Comparison of ENCODE assay signal across 8 cellular contexts in the genomic region with DNA sequence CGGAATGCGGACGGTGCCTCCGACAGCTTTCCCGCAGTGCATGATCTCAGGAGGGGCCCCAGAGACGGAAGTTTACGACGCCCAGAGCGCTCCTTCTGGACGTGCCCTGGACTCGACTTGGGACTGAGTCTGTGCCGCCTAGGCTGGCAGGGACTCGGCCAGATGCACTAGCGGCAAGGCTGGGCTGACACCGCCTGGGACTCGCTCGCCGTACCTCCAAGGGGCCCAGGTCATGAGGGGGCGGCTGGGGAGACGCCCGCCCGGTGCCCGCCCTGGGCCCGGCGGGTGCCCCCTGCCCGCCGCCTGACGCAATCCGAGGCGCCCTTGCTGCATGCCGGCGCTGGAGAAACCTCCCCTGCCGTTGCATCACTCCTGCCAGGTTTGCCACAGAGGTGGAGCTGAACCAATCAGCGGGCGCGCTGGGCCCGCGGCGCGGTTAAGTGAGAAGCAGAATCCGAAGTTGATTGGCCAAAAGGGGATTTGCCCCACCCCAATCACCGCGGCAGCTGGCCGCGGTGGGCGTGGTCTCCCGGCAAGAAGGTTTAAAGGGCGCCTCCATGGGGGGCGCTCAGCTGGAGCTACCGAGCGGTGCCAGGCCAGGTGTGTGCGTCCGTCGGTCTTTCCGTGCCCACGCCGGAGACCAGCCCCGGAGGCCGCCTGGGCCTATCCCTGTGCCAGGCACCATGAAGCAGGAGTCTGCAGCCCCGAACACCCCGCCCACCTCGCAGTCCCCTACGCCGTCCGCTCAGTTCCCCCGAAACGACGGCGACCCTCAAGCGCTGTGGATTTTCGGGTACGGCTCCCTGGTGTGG. TPM values are rescaled to one million over a fixed set of nuclear protein-coding genes. Genes with fewer than 3 reads are reported as not detected.
DNase-seq lines count a peak whose midpoint lies in the region; ATAC-seq and TF ChIP-seq lines count a peak whose summit lies in the region.

A gene with protein sequence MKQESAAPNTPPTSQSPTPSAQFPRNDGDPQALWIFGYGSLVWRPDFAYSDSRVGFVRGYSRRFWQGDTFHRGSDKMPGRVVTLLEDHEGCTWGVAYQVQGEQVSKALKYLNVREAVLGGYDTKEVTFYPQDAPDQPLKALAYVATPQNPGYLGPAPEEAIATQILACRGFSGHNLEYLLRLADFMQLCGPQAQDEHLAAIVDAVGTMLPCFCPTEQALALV (plus strand): TSS at position 571 of the 812 bp plus-strand sequence. CDS start 113 bp downstream, at position 684.

- intact Hi-C loops in Caco-2 (cut with micrococcal nuclease; ENCODE audit: unreplicated experiment): loop anchor here (1.0 to 5.0 kb wide), 4 partner anchors 12 to 49 kb away; a partner anchor contains a TSS

- H3K4me3 ChIP-seq in Caco-2 (ENCODE audit: low read depth, low read length): peak within 1 kb of the TSS; percentile 94

- H3K4me3 Mint-ChIP-seq in Caco-2 (ENCODE audit: unreplicated experiment): peak within 1 kb of the TSS; percentile 89
- H3K4me3 Mint-ChIP-seq in activated CD8-positive, alpha-beta memory T cell treated with anti-CD3 and anti-CD28 coated beads, Interleukin-2, amount 10 ng/mL, durations not matched to agents 7 days and 5 days: peak within 1 kb of the TSS; percentile 83
- peak within 1 kb of the TSS; percentile 92 for H3K4me3 Mint-ChIP-seq in endothelial cell (ENCODE audit: unreplicated experiment)

- no peaks in the 10 kb centered on the region for H3K9me3 ChIP-seq in Caco-2

- H3K4me1 Mint-ChIP-seq in Caco-2 (ENCODE audit: low read depth, unreplicated experiment) (peaks cover 15% of the 10 kb centered on the region), endothelial cell (ENCODE audit: unreplicated experiment) (peaks cover 28% of the 10 kb centered on the region)
- peaks cover 29% of the 10 kb centered on the region for H3K4me1 Mint-ChIP-seq in activated CD8-positive, alpha-beta memory T cell treated with anti-CD3 and anti-CD28 coated beads, Interleukin-2, amount 10 ng/mL, durations not matched to agents 7 days and 5 days

- DNase-seq in Caco-2 (peak; percentile 97 to 98), HT-29 (ENCODE audit: low spot score) (peak; percentile 97), NOMO-1 treated with dmso at 0.1 percent for 144 hours (lab: John Stamatoyannopoulos, UW; ENCODE audit: unreplicated experiment) (peak; percentile 93), endothelial cell (ENCODE audit: low spot score) (peak; percentile 89), midbrain (lab: John Stamatoyannopoulos, UW) (peak; percentile 90)
- peak; percentile 98 for DNase-seq in activated CD8-positive, alpha-beta memory T cell treated with anti-CD3 and anti-CD28 coated beads, Interleukin-2, amount 10 ng/mL, durations not matched to agents 7 days and 5 days
- peak; percentile 94 to 97 for DNase-seq in stimulated activated CD8-positive, alpha-beta memory T cell treated with anti-CD3 and anti-CD28 coated beads, Interleukin-15, amount 100 ng/mL, for 48 hours (ENCODE audit: low read depth in 2 of 2)

- TF ChIP-seq CTCF in Caco-2 (IDR thresholded peaks at IDR 0.05; ENCODE audit: insufficient read depth in 1 of 2, low read depth in 1 of 2, low read length in 1 of 2, severe bottlenecking in 1 of 2, unreplicated experiment in 1 of 2) (no peak), endothelial cell (IDR thresholded peaks at IDR 0.05; ENCODE audit: unreplicated experiment) (no peak)

- peak; percentile 83 for ATAC-seq in GM21360 (IDR thresholded peaks at IDR 0.05; ENCODE audit: unreplicated experiment)
- peak; percentile 93 for ATAC-seq in activated CD8-positive, alpha-beta memory T cell treated with anti-CD3 and anti-CD28 coated beads, Interleukin-2, amount 10 ng/mL, durations not matched to agents 7 days and 5 days

- H3K27me3 Mint-ChIP-seq in Caco-2 (ENCODE audit: insufficient read depth, unreplicated experiment): no peaks in the 10 kb centered on the region
- H3K27me3 Mint-ChIP-seq in activated CD8-positive, alpha-beta memory T cell treated with anti-CD3 and anti-CD28 coated beads, Interleukin-2, amount 10 ng/mL, durations not matched to agents 7 days and 5 days: no peaks in the 10 kb centered on the region
- peaks cover 4% of the 10 kb centered on the region for H3K27me3 Mint-ChIP-seq in endothelial cell (ENCODE audit: unreplicated experiment)

- H3K36me3 Mint-ChIP-seq in Caco-2 (ENCODE audit: insufficient read depth, unreplicated experiment) (peaks cover 59% of the 10 kb centered on the region), endothelial cell (ENCODE audit: low read depth, unreplicated experiment) (peaks cover 8% of the 10 kb centered on the region)
- peaks cover 4% of the 10 kb centered on the region for H3K36me3 Mint-ChIP-seq in activated CD8-positive, alpha-beta memory T cell treated with anti-CD3 and anti-CD28 coated beads, Interleukin-2, amount 10 ng/mL, durations not matched to agents 7 days and 5 days

- H3K4me1 ChIP-seq in Caco-2: no peaks in the 10 kb centered on the region

- no peaks in the 10 kb centered on the region for H3K36me3 ChIP-seq in Caco-2 (ENCODE audit: control insufficient read depth, insufficient read depth, low read length)

- H3K27ac Mint-ChIP-seq in Caco-2 (ENCODE audit: unreplicated experiment): peak within 1 kb of the TSS; percentile 99
- peak within 1 kb of the TSS; percentile 88 for H3K27ac Mint-ChIP-seq in activated CD8-positive, alpha-beta memory T cell treated with anti-CD3 and anti-CD28 coated beads, Interleukin-2, amount 10 ng/mL, durations not matched to agents 7 days and 5 days
- peak within 1 kb of the TSS; percentile 42 for H3K27ac Mint-ChIP-seq in endothelial cell (ENCODE audit: unreplicated experiment)

- POLR2A ChIA-PET in Caco-2 (lab: Charles Lee): interaction anchor here (0.6 to 2.2 kb wide), 12 partner anchors 11 to 379 kb away, joined by 3 to 33 read pairs (median 4); a partner anchor contains a TSS

- CTCF ChIA-PET in Caco-2 (lab: Charles Lee): interaction anchor here (0.8 to 2.5 kb wide), 9 partner anchors 9 to 278 kb away, joined by 3 to 26 read pairs (median 4); a partner anchor contains a TSS
- CTCF ChIA-PET in activated CD8-positive, alpha-beta memory T cell treated with anti-CD3 and anti-CD28 coated beads, Interleukin-2, amount 10 ng/mL, durations not matched to agents 7 days and 5 days (lab: Charles Lee): interaction anchor here (0.5 to 9.0 kb wide), 16 partner anchors 9 to 380 kb away, joined by 3 to 102 read pairs (median 4); a partner anchor contains a TSS

- H3K9me3 Mint-ChIP-seq in Caco-2 (ENCODE audit: unreplicated experiment): no peaks in the 10 kb centered on the region
- no peaks in the 10 kb centered on the region for H3K9me3 Mint-ChIP-seq in activated CD8-positive, alpha-beta memory T cell treated with anti-CD3 and anti-CD28 coated beads, Interleukin-2, amount 10 ng/mL, durations not matched to agents 7 days and 5 days (ENCODE audit: low read depth)
- H3K9me3 Mint-ChIP-seq in endothelial cell (ENCODE audit: unreplicated experiment): no peaks in the 10 kb centered on the region

- no peaks in the 10 kb centered on the region for H3K27me3 ChIP-seq in Caco-2 (replicated peaks; ENCODE audit: control insufficient read depth, insufficient read depth, low read length)

- BruUV-seq in Caco-2 (replicated peaks; lab: Mats Ljungman, UMichigan): no TSS peak

RNA-seq across cellular contexts. Expression of the gene that starts here (rescaled TPM):
- total RNA-seq in Caco-2 (2022) (54.0 and 55.8 TPM in 2 replicates), endothelial cell (ENCODE audit: unreplicated experiment) (16.4 TPM)
- 13.6 and 16.6 TPM in 2 replicates for total RNA-seq in HT-29 (2014; rRNA removed; shearing (Covaris generic))
- total RNA-seq in activated CD8-positive, alpha-beta memory T cell treated with anti-CD3 and anti-CD28 coated beads, Interleukin-2, amount 10 ng/mL, durations not matched to agents 7 days and 5 days: 10 to 100 TPM in 1 of 2 experiments, 1 to 10 TPM in 1; 8.3 to 13.0 TPM

Comparison
In these comparisons a context has a peak if more than half of its experiments do, and no peak if none do; other contexts are left out.
1. Peak in every context shown above with its lines: DNase-seq, ATAC-seq and H3K4me3 ChIP-seq.
2. H3K27ac Mint-ChIP-seq: peak in every context shown above with its lines; median percentile 99 in Caco-2; 88 in activated CD8-positive, alpha-beta memory T cell treated with anti-CD3 and anti-CD28 coated beads, Interleukin-2, amount 10 ng/mL, durations not matched to agents 7 days and 5 days; 42 in endothelial cell.